In the genomic region with DNA sequence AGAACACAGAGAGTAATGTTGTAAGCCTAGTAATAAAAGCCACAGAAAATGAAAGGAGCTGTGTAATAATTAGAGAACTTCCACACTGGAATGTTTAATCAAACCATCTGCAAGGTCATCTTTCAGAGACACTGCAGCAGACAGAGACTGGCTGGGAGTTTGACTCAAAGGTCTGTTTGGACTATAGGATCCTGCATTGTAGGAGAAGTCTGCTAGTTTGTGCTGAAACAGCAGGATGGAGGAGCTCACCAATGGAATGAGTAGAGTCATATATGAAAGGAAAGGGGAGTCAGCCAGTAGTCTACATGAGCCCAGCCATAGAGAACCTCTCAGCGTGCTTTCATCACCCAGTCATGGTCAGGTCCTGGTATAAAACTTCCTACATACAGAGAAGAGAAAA, we compare ENCODE assay signal across 19 cellular contexts. TPM values are rescaled to one million over a fixed set of nuclear protein-coding genes. Genes with fewer than 3 reads are reported as not detected.
DNase-seq lines count a peak whose midpoint lies in the region; ATAC-seq and TF ChIP-seq lines count a peak whose summit lies in the region.
"Had no signal": no experiment of that assay in that cellular context is flagged by ENCODE, and none has a peak within 500 bp of the region (broad histone marks: within the 10 kb centered on the region; RNA-seq: fewer than 3 reads in every experiment).

No MANE protein-coding gene starts in this region.

- no peaks in the 10 kb centered on the region for H3K4me1 Mint-ChIP-seq in activated T-cell treated with anti-CD3 and anti-CD28 coated beads, Interleukin-2, amount 50 U/mL, for 24 hours (ENCODE audit: low read depth)

- peaks cover 63% of the 10 kb centered on the region for H3K27me3 Mint-ChIP-seq in activated T-cell treated with anti-CD3 and anti-CD28 coated beads, Interleukin-2, amount 50 U/mL, for 24 hours

- no peak overlapping the region for H3K27ac Mint-ChIP-seq in activated T-cell treated with anti-CD3 and anti-CD28 coated beads, Interleukin-2, amount 50 U/mL, for 24 hours
- H3K27ac Mint-ChIP-seq: CD8-positive, alpha-beta T cell; HFFc6 had no signal

- ATAC-seq in left ventricle myocardium superior: peak; percentile 19
- ATAC-seq in left cardiac atrium: no peak
- peak; percentile 41 for ATAC-seq in left colon
- no peak for ATAC-seq in GM21447 (IDR thresholded peaks at IDR 0.05; ENCODE audit: unreplicated experiment)
- ATAC-seq in HG03108 (IDR thresholded peaks at IDR 0.05; ENCODE audit: unreplicated experiment): no peak
- ATAC-seq: CD8-positive, alpha-beta T cell; GM12878 had no signal

- H3K9me3 Mint-ChIP-seq in activated T-cell treated with anti-CD3 and anti-CD28 coated beads, Interleukin-2, amount 50 U/mL, for 24 hours: no peaks in the 10 kb centered on the region
- H3K9me3 Mint-ChIP-seq: CD8-positive, alpha-beta T cell; HFFc6 had no signal

- no peaks in the 10 kb centered on the region for H3K36me3 Mint-ChIP-seq in activated T-cell treated with anti-CD3 and anti-CD28 coated beads, Interleukin-2, amount 50 U/mL, for 24 hours (ENCODE audit: low read depth)
- H3K36me3 Mint-ChIP-seq: CD8-positive, alpha-beta T cell had no signal

- no peak overlapping the region for H3K4me3 Mint-ChIP-seq in activated T-cell treated with anti-CD3 and anti-CD28 coated beads, Interleukin-2, amount 50 U/mL, for 24 hours
- H3K4me3 Mint-ChIP-seq: CD8-positive, alpha-beta T cell; HFFc6 had no signal

- DNase-seq in left ventricle myocardium superior (no peak), left cardiac atrium (no peak), HEK293T (ENCODE audit: extremely low spot score) (peak; percentile 11), left colon (no peak)
- no peak for DNase-seq in activated T-cell treated with anti-CD3 and anti-CD28 coated beads, Interleukin-2, amount 50 U/mL, for 24 hours
- DNase-seq: 8988T; CD8-positive, alpha-beta T cell; DMS 273 treated with DMSO at 0.1 percent for 48 hours; DMS53; DND-41; EL; GM23248; HFFc6 had no signal

- CTCF ChIA-PET in HEK293T (lab: Yijun Ruan, JAX): interaction anchor here (0.7 kb wide), 1 partner anchor 37 kb away, joined by 4 read pairs; no protein-coding TSS in a partner anchor

- POLR2A ChIA-PET in HEK293T (lab: Yijun Ruan, JAX): no interaction called here

- intact Hi-C loops in left ventricle myocardium superior (cut with micrococcal nuclease): no loop called here
- intact Hi-C loops in left cardiac atrium (cut with DNase I): no loop called here
- intact Hi-C loops in left colon (cut with DNase I, micrococcal nuclease): no loop called here

TF ChIP-seq in HEK293T, 16 proteins besides CTCF, POLR2A, EP300 and RAD21:
- TF ChIP-seq FOXM1 (IDR thresholded peaks at IDR 0.05; ENCODE audit: borderline replicate concordance) (no peak), FOXK2 (IDR thresholded peaks at IDR 0.05) (no peak), ELF4 (IDR thresholded peaks at IDR 0.05) (no peak), CTBP1 (IDR thresholded peaks at IDR 0.05; ENCODE audit: borderline replicate concordance) (no peak)
TF ChIP-seq in HEK293T: peak in this region for 0.

RNA-seq across cellular contexts. Expression of a gene that starts 4.5 kb away (rescaled TPM):
- total RNA-seq in left ventricle myocardium superior (12.7 TPM), left cardiac atrium (10 to 100 TPM; 14.3 to 17.2 TPM), left colon (10 to 100 TPM; 19.3 to 52.2 TPM)
- total RNA-seq: A673; CD8-positive, alpha-beta T cell; G401; GM12878; GM23248; H4; HFFc6 had no signal

RNA-seq across cellular contexts. Expression of a gene that starts 59.4 kb away (rescaled TPM):
- total RNA-seq in left ventricle myocardium superior (0.79 TPM), left cardiac atrium (under 1 TPM; 0.31 to 0.53 TPM), left colon (under 1 TPM in 1 of 2 donors, not detected in 1; 0.28 TPM)
- total RNA-seq: A673, G401 had no signal

Comparison
In these comparisons a context has a peak if more than half of its experiments do, and no peak if none do; other contexts are left out.
1. ATAC-seq: peak in left ventricle myocardium superior (single experiment) and left colon (single experiment); none in left cardiac atrium (0 of 2), GM21447 (single experiment) and HG03108 (single experiment).